In the genomic region with DNA sequence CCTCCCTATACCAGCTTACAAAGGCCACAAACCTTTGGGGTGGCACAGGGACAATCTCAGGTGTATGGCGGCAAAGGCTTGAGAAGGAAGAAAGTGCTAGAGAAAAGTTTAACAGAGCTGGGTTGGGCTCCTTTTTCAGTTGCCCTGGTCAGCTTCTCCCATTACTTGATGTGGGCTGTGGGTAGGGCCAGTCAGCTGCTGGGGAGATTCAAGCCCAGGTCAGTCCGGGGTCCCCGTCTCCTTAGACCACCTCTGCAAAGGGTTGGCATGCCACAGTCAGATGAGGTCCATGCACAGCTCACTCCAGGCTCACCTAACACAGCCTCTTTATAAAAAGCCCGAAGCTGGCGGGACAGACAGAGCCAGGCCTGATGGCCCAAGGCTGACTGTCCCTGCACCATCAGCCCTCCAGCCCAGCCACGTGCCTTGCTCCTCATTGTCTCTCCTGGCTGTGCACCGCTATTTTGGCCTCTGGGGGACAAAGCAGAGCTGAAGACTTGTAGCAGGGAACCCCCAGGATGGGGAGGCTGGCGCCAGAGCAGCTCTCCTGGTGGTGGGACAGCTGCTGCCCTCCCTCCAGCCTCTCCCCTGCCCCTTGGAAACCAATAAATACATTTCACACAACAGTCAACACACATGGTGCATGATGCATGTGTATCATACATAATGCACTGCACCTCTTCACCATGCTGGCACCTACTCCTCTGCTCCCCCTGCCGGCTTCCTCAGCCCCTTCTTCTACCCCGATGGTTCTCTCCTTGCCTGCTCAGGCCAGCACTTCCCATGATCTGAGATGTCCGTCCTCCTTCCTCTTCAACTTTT, we compare ENCODE assay signal across 15 cellular contexts.
A peak's percentile ranks its signal among the peaks of the same experiment; 100 is the strongest.
DNase-seq lines count a peak whose midpoint lies in the region; ATAC-seq, FAIRE-seq and TF ChIP-seq lines count a peak whose summit lies in the region.
"Had no signal": no experiment of that assay in that cellular context is flagged by ENCODE, and none has a peak within 500 bp of the region (broad histone marks: within the 10 kb centered on the region; RNA-seq: fewer than 3 reads in every experiment).

No MANE protein-coding gene starts in this region.

- intact Hi-C loops in kidney (cut with DNase I) = no loop called here

- no peaks in the 10 kb centered on the region for H3K27me3 ChIP-seq in Peyer's patch
- H3K27me3 ChIP-seq: adrenal gland had no signal

- H3K36me3 ChIP-seq in Peyer's patch (no peaks in the 10 kb centered on the region), kidney (ENCODE audit: control insufficient read depth in 1 of 2, insufficient read depth in 2 of 2, low read length in 2 of 2) (no peaks in the 10 kb centered on the region)
- H3K36me3 ChIP-seq: adrenal gland, HAP-1 had no signal

- no peaks in the 10 kb centered on the region for H3K9me3 ChIP-seq in Peyer's patch
- H3K9me3 ChIP-seq in kidney (ENCODE audit: control insufficient read depth in 1 of 2, low read length in 2 of 2) = no peaks in the 10 kb centered on the region
- H3K9me3 ChIP-seq: adrenal gland, HAP-1 had no signal

- no peak overlapping the region for H3K4me3 ChIP-seq in Peyer's patch
- H3K4me3 ChIP-seq in kidney (ENCODE audit: low read length in 2 of 2) = no peak overlapping the region
- H3K4me3 ChIP-seq: adrenal gland, HAP-1 had no signal

- DNase-seq in DMS 273 (lab: John Stamatoyannopoulos, UW; ENCODE audit: unreplicated experiment) (peak; percentile 71), Peyer's patch (peak in 2 of 3 donors; percentile 25 to 32), kidney (peak; percentile 52), NCI-H345 treated with DMSO at 0.1 percent for 48 hours (lab: John Stamatoyannopoulos, UW; ENCODE audit: unreplicated experiment) (no peak), GM19238 (ENCODE audit: insufficient read length, low spot score) (no peak)
- DNase-seq in stimulated activated CD4-positive, alpha-beta T cell treated with anti-CD3 and anti-CD28 coated beads, Interleukin-4, amount 100 ng/mL, for 4 hours = no peak
- DNase-seq: DND-41; natural killer cell; NCI-H2029; SIG-M5; stimulated activated CD4-positive, alpha-beta T cell treated with anti-CD3 and anti-CD28 coated beads, Interleukin-15, amount 100 ng/mL, for 24 hours had no signal

- no peak overlapping the region for H3K27ac ChIP-seq in Peyer's patch
- no peak overlapping the region for H3K27ac ChIP-seq in kidney (ENCODE audit: low read depth in 2 of 2, low read length in 2 of 2)
- H3K27ac ChIP-seq: adrenal gland had no signal

- H3K4me1 ChIP-seq in Peyer's patch (no peaks in the 10 kb centered on the region), kidney (ENCODE audit: control insufficient read depth in 1 of 2, insufficient read depth in 1 of 2, low read depth in 1 of 2, low read length in 2 of 2) (no peaks in the 10 kb centered on the region)
- H3K4me1 ChIP-seq: adrenal gland, HAP-1 had no signal

- no peak for FAIRE-seq in kidney (lab: Jason Lieb, UNC)

- no peak for TF ChIP-seq POLR2A in Peyer's patch (IDR thresholded peaks at IDR 0.05)

- no peak overlapping the region for H3K9ac ChIP-seq in kidney (ENCODE audit: low read length in 2 of 2)

- TF ChIP-seq CTCF in Peyer's patch (IDR thresholded peaks at IDR 0.05) (no peak), kidney (IDR thresholded peaks at IDR 0.05; ENCODE audit: borderline replicate concordance, extremely low read depth, insufficient read depth) (no peak)

- ATAC-seq in GM18861 (IDR thresholded peaks at IDR 0.05; ENCODE audit: unreplicated experiment) (peak; percentile 46), HG03025 (IDR thresholded peaks at IDR 0.05; ENCODE audit: low FRiP score, unreplicated experiment) (no peak)
- ATAC-seq: natural killer cell had no signal

Comparison
In these comparisons a context has a peak if more than half of its experiments do, and no peak if none do; other contexts are left out.
1. DNase-seq: peak in DMS 273 (single experiment), Peyer's patch (2 of 3) and kidney (single experiment); none in NCI-H345 treated with DMSO at 0.1 percent for 48 hours (single experiment), GM19238 (single experiment) and stimulated activated CD4-positive, alpha-beta T cell treated with anti-CD3 and anti-CD28 coated beads, Interleukin-4, amount 100 ng/mL, for 4 hours (0 of 2).